In genomic region chr14:85319101-85319500, GRCh38 we compare ENCODE assay signal across 18 cellular contexts.
A peak's percentile ranks its signal among the peaks of the same experiment; 100 is the strongest.
DNase-seq lines count a peak whose midpoint lies in the region; ATAC-seq, FAIRE-seq and TF ChIP-seq lines count a peak whose summit lies in the region.
"Had no signal": no experiment of that assay in that cellular context is flagged by ENCODE, and none has a peak within 500 bp of the region (broad histone marks: within the 10 kb centered on the region; RNA-seq: fewer than 3 reads in every experiment).

No MANE protein-coding gene starts in this region.

- TF ChIP-seq RAD21 in SK-N-SH (IDR thresholded peaks at IDR 0.05; ENCODE audit: low read length): no peak

- H4K20me1 ChIP-seq in SK-N-SH (ENCODE audit: insufficient read depth) (no peaks in the 10 kb centered on the region), keratinocyte (ENCODE audit: control insufficient read depth, extremely low read depth, insufficient read depth, low read length) (no peaks in the 10 kb centered on the region)
- H4K20me1 ChIP-seq: BLaER1 treated with 17β-estradiol and CSF1 and Interleukin-3, amounts not matched to agents 10 nM and 100 nM had no signal

- H3K36me3 ChIP-seq in SK-N-SH (replicated peaks in 1 of 2; ENCODE audit: control insufficient read depth in 1 of 2, insufficient read depth in 2 of 2, low read length in 1 of 2): no peaks in the 10 kb centered on the region
- no peaks in the 10 kb centered on the region for H3K36me3 ChIP-seq in keratinocyte (ENCODE audit: control insufficient read depth in 2 of 2, extremely low read depth in 1 of 2, insufficient read depth in 2 of 2, low read length in 2 of 2)
- H3K36me3 ChIP-seq in suprapubic skin: no peaks in the 10 kb centered on the region
- H3K36me3 ChIP-seq: BLaER1 treated with 17β-estradiol and CSF1 and Interleukin-3, amounts not matched to agents 10 nM and 100 nM; HAP-1 had no signal

- TF ChIP-seq CTCF in SK-N-SH (IDR thresholded peaks at IDR 0.05): no peak
- no peak for TF ChIP-seq CTCF in epithelial cell of esophagus (IDR thresholded peaks at IDR 0.05; ENCODE audit: insufficient read depth, low read depth, low read length, missing control alignments)
- no peak for TF ChIP-seq CTCF in keratinocyte (optimal IDR thresholded peaks at IDR 0.05 in 1 of 3, IDR thresholded peaks at IDR 0.05 in 1 of 3, conservative IDR thresholded peaks at IDR 0.05 in 1 of 3; ENCODE audit: extremely low read depth in 1 of 3, insufficient read depth in 2 of 3, low read length in 3 of 3)
- no peak for TF ChIP-seq CTCF in suprapubic skin (IDR thresholded peaks at IDR 0.05)
- no peak for TF ChIP-seq CTCF in type B pancreatic cell (conservative IDR thresholded peaks at IDR 0.05)

- H3K27me3 Mint-ChIP-seq in T-cell (no peaks in the 10 kb centered on the region), type B pancreatic cell (peaks cover 5% of the 10 kb centered on the region)
- H3K27me3 Mint-ChIP-seq: B cell had no signal

- no peaks in the 10 kb centered on the region for H3K9me2 ChIP-seq in SK-N-SH

- CTCF ChIA-PET in SK-N-SH (lab: Yijun Ruan, JAX) (no interaction called here), T-cell (lab: Charles Lee) (no interaction called here)

- H3K4me1 Mint-ChIP-seq in T-cell (no peaks in the 10 kb centered on the region), type B pancreatic cell (ENCODE audit: unreplicated experiment) (peaks cover 37% of the 10 kb centered on the region)
- H3K4me1 Mint-ChIP-seq: B cell had no signal

- H2AFZ ChIP-seq in SK-N-SH (ENCODE audit: low read depth) (0 out of 2 replicates have a peak overlapping the region, but pooled peaks have one; percentile 67), keratinocyte (ENCODE audit: control insufficient read depth, low read length) (no peak overlapping the region)

- TF ChIP-seq POLR2A in suprapubic skin (IDR thresholded peaks at IDR 0.05): no peak

- FAIRE-seq in keratinocyte (lab: Jason Lieb, UNC): peak; percentile 5
- FAIRE-seq: G401.6, GM12892 had no signal

- H3K4me3 ChIP-seq in SK-N-SH (ENCODE audit: low read depth in 2 of 2, low read length in 1 of 2) (no peak overlapping the region), epithelial cell of esophagus (ENCODE audit: low read length) (no peak overlapping the region), keratinocyte (ENCODE audit: control insufficient read depth in 2 of 3, extremely low read depth in 1 of 3, insufficient read depth in 2 of 3, low read depth in 1 of 3, low read length in 3 of 3) (no peak overlapping the region), suprapubic skin (no peak overlapping the region)
- H3K4me3 ChIP-seq: BLaER1 treated with 17β-estradiol and CSF1 and Interleukin-3, amounts not matched to agents 10 nM and 100 nM; HAP-1 had no signal

- H3K4me1 ChIP-seq in SK-N-SH (ENCODE audit: control insufficient read depth in 1 of 2, insufficient read depth in 2 of 2, low read depth in 1 of 2, low read length in 1 of 2): peaks cover 0 to 13% of the 10 kb centered on the region in 2 experiments; a peak in 3 of 4 replicates
- no peaks in the 10 kb centered on the region for H3K4me1 ChIP-seq in keratinocyte (ENCODE audit: control insufficient read depth, extremely low read depth, insufficient read depth, low read length)
- H3K4me1 ChIP-seq in suprapubic skin: peaks cover 4% of the 10 kb centered on the region

- H3K4me2 ChIP-seq in SK-N-SH: no peak overlapping the region
- no peak overlapping the region for H3K4me2 ChIP-seq in keratinocyte (ENCODE audit: control insufficient read depth, extremely low read depth, insufficient read depth, low read depth, low read length)

- dilution Hi-C loops in keratinocyte (cut with MboI; ENCODE audit: extremely low pct_ligation_motif_present, low sequenced_read_pairs): no loop called here

- no peak overlapping the region for H3K9ac ChIP-seq in SK-N-SH
- no peak overlapping the region for H3K9ac ChIP-seq in keratinocyte (ENCODE audit: control insufficient read depth, extremely low read depth, insufficient read depth, low read length)
- H3K9ac ChIP-seq: BLaER1 treated with 17β-estradiol and CSF1 and Interleukin-3, amounts not matched to agents 10 nM and 100 nM had no signal

- peaks cover 35% of the 10 kb centered on the region for H3F3A ChIP-seq in SK-N-SH (replicated peaks; ENCODE audit: insufficient read depth)

- H3K27ac ChIP-seq in SK-N-SH (ENCODE audit: low read depth in 2 of 2, low read length in 1 of 2) (peak overlapping the region in 1 of 2 experiments; percentile 73; a peak in 2 of 4 replicates), keratinocyte (ENCODE audit: control insufficient read depth, insufficient read depth, low read length) (no peak overlapping the region), suprapubic skin (no peak overlapping the region)

- H3K79me2 ChIP-seq in SK-N-SH (ENCODE audit: insufficient read depth) (no peaks in the 10 kb centered on the region), keratinocyte (ENCODE audit: control insufficient read depth, insufficient read depth, low read length) (no peaks in the 10 kb centered on the region)

- ATAC-seq in SK-N-SH treated with all-trans-retinoic acid at 6 μM for 48 hours (no peak), T-cell (replicated peaks in 1 of 4) (no peak)
- ATAC-seq: CD8-positive, alpha-beta T cell had no signal

- H3K9me1 ChIP-seq in keratinocyte (ENCODE audit: control insufficient read depth, extremely low read depth, insufficient read depth, low read length): no peaks in the 10 kb centered on the region

- no peak for TF ChIP-seq EP300 in SK-N-SH (IDR thresholded peaks at IDR 0.05; ENCODE audit: borderline replicate concordance in 1 of 2, low read depth in 1 of 2, low read length in 1 of 2)
- no peak for TF ChIP-seq EP300 in suprapubic skin (IDR thresholded peaks at IDR 0.05)

- DNase-seq in SK-N-SH (no peak), NCI-H69 (lab: John Stamatoyannopoulos, UW) (peak; percentile 26), epithelial cell of esophagus (ENCODE audit: low read depth) (peak; percentile 57), keratinocyte (ENCODE audit: low read depth, low spot score) (no peak), T-cell (no peak), suprapubic skin (ENCODE audit: low spot score in 2 of 2) (no peak), type B pancreatic cell (ENCODE audit: extremely low spot score, unreplicated experiment) (no peak)
- DNase-seq: 8988T; Calu3; CD8-positive, alpha-beta T cell; DMS 273 treated with DMSO at 0.1 percent for 48 hours; DMS53 had no signal

- H3K36me3 Mint-ChIP-seq in T-cell (no peaks in the 10 kb centered on the region), type B pancreatic cell (no peaks in the 10 kb centered on the region)
- H3K36me3 Mint-ChIP-seq: CD8-positive, alpha-beta T cell had no signal

- H3K4me3 Mint-ChIP-seq in T-cell (no peak overlapping the region), type B pancreatic cell (no peak overlapping the region)
- H3K4me3 Mint-ChIP-seq: B cell; CD8-positive, alpha-beta T cell had no signal

- 54% methylated on average over 5 of the region's 5 CpGs for WGBS in SK-N-SH (ENCODE audit: low lambda C conversion rate)
- 73% methylated on average over 5 of the region's 5 CpGs for WGBS in suprapubic skin

- no peaks in the 10 kb centered on the region for H3K27me3 ChIP-seq in SK-N-SH (ENCODE audit: insufficient read depth)
- H3K27me3 ChIP-seq in keratinocyte (ENCODE audit: control insufficient read depth, extremely low read depth, insufficient read depth, low read length): no peaks in the 10 kb centered on the region
- H3K27me3 ChIP-seq in suprapubic skin: no peaks in the 10 kb centered on the region
- H3K27me3 ChIP-seq: BLaER1 treated with 17β-estradiol and CSF1 and Interleukin-3, amounts not matched to agents 10 nM and 100 nM had no signal

- POLR2A ChIA-PET in SK-N-SH (lab: Yijun Ruan, JAX): no interaction called here
- POLR2A ChIA-PET in T-cell (lab: Charles Lee): no interaction called here

- no peak overlapping the region for H3K27ac Mint-ChIP-seq in T-cell
- H3K27ac Mint-ChIP-seq in type B pancreatic cell: no peak overlapping the region
- H3K27ac Mint-ChIP-seq: B cell; CD8-positive, alpha-beta T cell had no signal

- H3K9me3 Mint-ChIP-seq in T-cell (peaks cover 5 to 9% (median 8%) of the 10 kb centered on the region in 3 donors), type B pancreatic cell (no peaks in the 10 kb centered on the region)
- H3K9me3 Mint-ChIP-seq: CD8-positive, alpha-beta T cell had no signal

- no peaks in the 10 kb centered on the region for H3K9me3 ChIP-seq in SK-N-SH
- no peaks in the 10 kb centered on the region for H3K9me3 ChIP-seq in keratinocyte (ENCODE audit: control insufficient read depth, low read depth, low read length)
- H3K9me3 ChIP-seq in suprapubic skin: no peaks in the 10 kb centered on the region
- H3K9me3 ChIP-seq: HAP-1 had no signal

TF ChIP-seq in SK-N-SH, 30 proteins besides CTCF, POLR2A, EP300 and RAD21 (continues in another document):
- TF ChIP-seq MXI1 (IDR thresholded peaks at IDR 0.05; ENCODE audit: low read depth, low read length): no peak
- TF ChIP-seq USF2 (IDR thresholded peaks at IDR 0.05; ENCODE audit: borderline replicate concordance, low read depth, low read length): no peak
- no peak for TF ChIP-seq TEAD4 (IDR thresholded peaks at IDR 0.05; ENCODE audit: borderline replicate concordance, insufficient read depth)
- TF ChIP-seq SMC3 (IDR thresholded peaks at IDR 0.05; ENCODE audit: low read depth, low read length): no peak

TF ChIP-seq in SK-N-SH treated with all-trans-retinoic acid at 6 μM for 48 hours, 23 proteins besides CTCF, POLR2A, EP300 and RAD21 (continues in another document):
- TF ChIP-seq, protein P1, sequence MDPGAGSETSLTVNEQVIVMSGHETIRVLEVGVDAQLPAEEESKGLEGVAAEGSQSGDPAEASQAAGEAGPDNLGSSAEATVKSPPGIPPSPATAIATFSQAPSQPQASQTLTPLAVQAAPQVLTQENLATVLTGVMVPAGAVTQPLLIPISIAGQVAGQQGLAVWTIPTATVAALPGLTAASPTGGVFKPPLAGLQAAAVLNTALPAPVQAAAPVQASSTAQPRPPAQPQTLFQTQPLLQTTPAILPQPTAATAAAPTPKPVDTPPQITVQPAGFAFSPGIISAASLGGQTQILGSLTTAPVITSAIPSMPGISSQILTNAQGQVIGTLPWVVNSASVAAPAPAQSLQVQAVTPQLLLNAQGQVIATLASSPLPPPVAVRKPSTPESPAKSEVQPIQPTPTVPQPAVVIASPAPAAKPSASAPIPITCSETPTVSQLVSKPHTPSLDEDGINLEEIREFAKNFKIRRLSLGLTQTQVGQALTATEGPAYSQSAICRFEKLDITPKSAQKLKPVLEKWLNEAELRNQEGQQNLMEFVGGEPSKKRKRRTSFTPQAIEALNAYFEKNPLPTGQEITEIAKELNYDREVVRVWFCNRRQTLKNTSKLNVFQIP (CRISPR knock-in tag; IDR thresholded peaks at IDR 0.05; ENCODE audit: borderline replicate concordance, low read depth): no peak
- TF ChIP-seq ZFP3 (CRISPR knock-in tag; IDR thresholded peaks at IDR 0.05): no peak

Comparison
In these comparisons a context has a peak if more than half of its experiments do, and no peak if none do; other contexts are left out.
1. DNase-seq: peak in NCI-H69 (single experiment) and epithelial cell of esophagus (single experiment); none in SK-N-SH (single experiment), keratinocyte (single experiment), T-cell (0 of 34), suprapubic skin (0 of 2) and type B pancreatic cell (single experiment).